In the genomic region with DNA sequence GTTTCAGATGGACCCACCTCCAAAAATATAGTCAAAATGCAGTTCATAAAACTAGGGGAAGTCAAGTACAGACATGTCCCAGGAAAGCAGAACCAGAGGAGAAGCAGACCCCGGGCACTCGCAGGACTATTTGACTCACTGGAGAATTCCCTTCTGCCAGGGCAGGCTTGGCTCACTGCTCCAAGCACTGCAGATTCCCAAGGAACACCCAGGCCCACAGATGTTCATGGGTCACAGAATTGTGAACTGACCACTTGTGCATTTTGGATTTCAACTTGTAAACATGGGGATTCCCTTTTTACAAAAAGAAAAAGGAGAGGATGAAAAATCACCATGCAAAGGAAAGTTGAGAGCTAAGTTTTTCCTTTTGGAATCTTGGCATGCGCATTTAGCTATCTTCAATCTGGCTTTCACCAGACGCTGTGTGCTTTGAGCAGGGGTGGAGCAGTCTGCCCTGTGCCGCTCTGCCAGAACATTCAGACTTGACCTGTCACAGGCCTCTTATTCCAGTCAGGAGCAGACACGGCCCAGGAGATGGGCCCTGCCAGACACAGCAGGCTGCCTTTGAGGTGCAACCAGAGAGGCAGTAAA, we compare ENCODE assay signal across 8 cellular contexts.
A peak's percentile ranks its signal among the peaks of the same experiment; 100 is the strongest.
DNase-seq lines count a peak whose midpoint lies in the region; ATAC-seq and TF ChIP-seq lines count a peak whose summit lies in the region.

No MANE protein-coding gene starts in this region.

- peak; percentile 32 to 46 (median 38) for ATAC-seq in right lobe of liver
- peak; percentile 76 for ATAC-seq in upper lobe of right lung
- no peak for ATAC-seq in GM21526 (IDR thresholded peaks at IDR 0.05; ENCODE audit: low FRiP score, unreplicated experiment)

- H4K8ac ChIP-seq in neuronal stem cell (ENCODE audit: low read depth, low read length) = no peak overlapping the region

- intact Hi-C loops in activated CD4-positive, alpha-beta memory T cell treated with anti-CD3 and anti-CD28 coated beads for 36 hours (cut with micrococcal nuclease) = loop anchor here (5.0 kb wide), 1 partner anchor 257 kb away; no protein-coding TSS in a partner anchor
- intact Hi-C loops in right lobe of liver (cut with DNase I) = loop anchor here in 1 of 2 donors (10.0 kb wide), 1 partner anchor 355 kb away; no protein-coding TSS in a partner anchor
- intact Hi-C loops in upper lobe of right lung (cut with DNase I) = loop anchor here (5.0 kb wide), 1 partner anchor 352 kb away; no protein-coding TSS in a partner anchor

- H3K79me1 ChIP-seq in neuronal stem cell (ENCODE audit: low read depth, low read length) = no peaks in the 10 kb centered on the region

- no peak overlapping the region for H3K23ac ChIP-seq in neuronal stem cell (ENCODE audit: low read depth, low read length, poor library complexity)

- H3K9me3 Mint-ChIP-seq in activated CD4-positive, alpha-beta memory T cell treated with anti-CD3 and anti-CD28 coated beads for 36 hours = no peaks in the 10 kb centered on the region
- peaks cover 2% of the 10 kb centered on the region for H3K9me3 Mint-ChIP-seq in activated CD4-positive, alpha-beta memory T cell treated with anti-CD3 and anti-CD28 coated beads, Interleukin-2, amount 10 ng/mL, durations not matched to agents 7 days and 5 days

- H3K36me3 ChIP-seq in right lobe of liver (no peaks in the 10 kb centered on the region), upper lobe of right lung (no peaks in the 10 kb centered on the region), neuronal stem cell (replicated peaks in 1 of 2; ENCODE audit: control insufficient read depth in 2 of 2, insufficient read depth in 2 of 2, low read length in 2 of 2) (no peaks in the 10 kb centered on the region)

- no peak overlapping the region for H2BK15ac ChIP-seq in neuronal stem cell (ENCODE audit: low read length)

- no peak overlapping the region for H3K4me3 Mint-ChIP-seq in activated CD4-positive, alpha-beta memory T cell treated with anti-CD3 and anti-CD28 coated beads for 36 hours
- no peak overlapping the region for H3K4me3 Mint-ChIP-seq in activated CD4-positive, alpha-beta memory T cell treated with anti-CD3 and anti-CD28 coated beads, Interleukin-2, amount 10 ng/mL, durations not matched to agents 7 days and 5 days

- no peak for TF ChIP-seq CTCF in right lobe of liver (IDR thresholded peaks at IDR 0.05)
- no peak for TF ChIP-seq CTCF in upper lobe of right lung (IDR thresholded peaks at IDR 0.05)

- H3K27ac ChIP-seq in right lobe of liver = no peak overlapping the region
- peak overlapping the region; percentile 14 for H3K27ac ChIP-seq in upper lobe of right lung
- no peak overlapping the region for H3K27ac ChIP-seq in neuronal stem cell (replicated peaks; ENCODE audit: low read length)

- TF ChIP-seq POLR2A in right lobe of liver (IDR thresholded peaks at IDR 0.05) = no peak

- no peak overlapping the region for H2BK12ac ChIP-seq in neuronal stem cell (ENCODE audit: low read length)

- H2AFZ ChIP-seq in neuronal stem cell (ENCODE audit: low read length) = no peak overlapping the region

- in situ Hi-C loops in T47D (cut with HindIII; ENCODE audit: low pct_unique_long_range_greater_than_20kb, low sequenced_read_pairs) = no loop called here

- H3K18ac ChIP-seq in neuronal stem cell (ENCODE audit: low read length) = no peak overlapping the region

- peak overlapping the region; percentile 33 for H3K27ac Mint-ChIP-seq in activated CD4-positive, alpha-beta memory T cell treated with anti-CD3 and anti-CD28 coated beads for 36 hours
- no peak overlapping the region for H3K27ac Mint-ChIP-seq in activated CD4-positive, alpha-beta memory T cell treated with anti-CD3 and anti-CD28 coated beads, Interleukin-2, amount 10 ng/mL, durations not matched to agents 7 days and 5 days

- POLR2A ChIA-PET in activated CD4-positive, alpha-beta memory T cell treated with anti-CD3 and anti-CD28 coated beads for 36 hours (lab: Charles Lee) = interaction anchor here (1.4 kb wide), 1 partner anchor 74 kb away, joined by 3 read pairs; no protein-coding TSS in a partner anchor
- POLR2A ChIA-PET in activated CD4-positive, alpha-beta memory T cell treated with anti-CD3 and anti-CD28 coated beads, Interleukin-2, amount 10 ng/mL, durations not matched to agents 7 days and 5 days (lab: Charles Lee) = interaction anchor here (0.7 to 2.6 kb wide), 5 partner anchors 48 to 352 kb away, joined by 3 to 12 read pairs (median 4); partner anchors contain the start of gene TAB2

- no peak overlapping the region for H2AK5ac ChIP-seq in neuronal stem cell (ENCODE audit: low read depth, low read length)

- no peak overlapping the region for H4K91ac ChIP-seq in neuronal stem cell (ENCODE audit: low read depth, low read length, poor library complexity)

- H3K14ac ChIP-seq in neuronal stem cell (ENCODE audit: low read length) = no peak overlapping the region

- no peaks in the 10 kb centered on the region for H3K27me3 Mint-ChIP-seq in activated CD4-positive, alpha-beta memory T cell treated with anti-CD3 and anti-CD28 coated beads for 36 hours
- H3K27me3 Mint-ChIP-seq in activated CD4-positive, alpha-beta memory T cell treated with anti-CD3 and anti-CD28 coated beads, Interleukin-2, amount 10 ng/mL, durations not matched to agents 7 days and 5 days = no peaks in the 10 kb centered on the region

- H3K9ac ChIP-seq in neuronal stem cell (ENCODE audit: low read depth, low read length, poor library complexity) = no peak overlapping the region

- no peak overlapping the region for H3K4me3 ChIP-seq in right lobe of liver
- no peak overlapping the region for H3K4me3 ChIP-seq in upper lobe of right lung
- H3K4me3 ChIP-seq in neuronal stem cell (ENCODE audit: low read length in 2 of 2) = no peak overlapping the region

- no peak overlapping the region for H3K4ac ChIP-seq in neuronal stem cell (ENCODE audit: low read length)

- H3K27me3 ChIP-seq in right lobe of liver = no peaks in the 10 kb centered on the region
- H3K27me3 ChIP-seq in upper lobe of right lung = no peaks in the 10 kb centered on the region
- no peaks in the 10 kb centered on the region for H3K27me3 ChIP-seq in neuronal stem cell (ENCODE audit: control insufficient read depth in 3 of 3, insufficient read depth in 3 of 3, low read depth in 1 of 3, low read length in 3 of 3)

- no peak overlapping the region for H2BK5ac ChIP-seq in neuronal stem cell (ENCODE audit: low read length)

- CTCF ChIA-PET in activated CD4-positive, alpha-beta memory T cell treated with anti-CD3 and anti-CD28 coated beads for 36 hours (lab: Charles Lee) = interaction anchor here (1.0 to 2.6 kb wide), 6 partner anchors 44 to 351 kb away, joined by 3 to 29 read pairs (median 4); no protein-coding TSS in a partner anchor
- CTCF ChIA-PET in activated CD4-positive, alpha-beta memory T cell treated with anti-CD3 and anti-CD28 coated beads, Interleukin-2, amount 10 ng/mL, durations not matched to agents 7 days and 5 days (lab: Charles Lee) = interaction anchor here (0.8 to 1.9 kb wide), 10 partner anchors 14 to 353 kb away, joined by 3 to 22 read pairs (median 4); no protein-coding TSS in a partner anchor

- no peaks in the 10 kb centered on the region for H3K9me3 ChIP-seq in right lobe of liver
- no peaks in the 10 kb centered on the region for H3K9me3 ChIP-seq in upper lobe of right lung
- H3K9me3 ChIP-seq in neuronal stem cell (replicated peaks in 1 of 2; ENCODE audit: control insufficient read depth in 2 of 2, insufficient read depth in 1 of 2, low read depth in 1 of 2, low read length in 2 of 2) = peaks cover 2 to 4% of the 10 kb centered on the region in 2 donors

- DNase-seq in activated CD4-positive, alpha-beta memory T cell treated with anti-CD3 and anti-CD28 coated beads for 36 hours = no peak
- DNase-seq in activated CD4-positive, alpha-beta memory T cell treated with anti-CD3 and anti-CD28 coated beads, Interleukin-2, amount 10 ng/mL, durations not matched to agents 7 days and 5 days = no peak
- DNase-seq in T47D (ENCODE audit: low read depth in 1 of 2, low spot score in 1 of 2) (peak; percentile 17 to 94), right lobe of liver (no peak), upper lobe of right lung (no peak), neuronal stem cell (ENCODE audit: low spot score) (no peak)
- DNase-seq in activated CD4-positive, CD25-positive, alpha-beta regulatory T cell (lab: John Stamatoyannopoulos, UW) = no peak

- H3K36me3 Mint-ChIP-seq in activated CD4-positive, alpha-beta memory T cell treated with anti-CD3 and anti-CD28 coated beads for 36 hours = no peaks in the 10 kb centered on the region
- peaks cover 9% of the 10 kb centered on the region for H3K36me3 Mint-ChIP-seq in activated CD4-positive, alpha-beta memory T cell treated with anti-CD3 and anti-CD28 coated beads, Interleukin-2, amount 10 ng/mL, durations not matched to agents 7 days and 5 days (ENCODE audit: low read depth)

- WGBS in right lobe of liver (ENCODE audit: insufficient coverage, low coverage, low lambda C conversion rate, missing lambda C conversion rate) = 46% methylated on average over 4 of the region's 6 CpGs
- no CpG with 5 or more reads among the region's 6 CpGs for WGBS in neuronal stem cell (ENCODE audit: extremely low coverage in 2 of 2, insufficient read length in 2 of 2, insufficient replicate concordance in 1 of 2), 2 donors

- no peak overlapping the region for H2BK120ac ChIP-seq in neuronal stem cell (ENCODE audit: low read depth, low read length)

- peaks cover 82% of the 10 kb centered on the region for H3K4me1 Mint-ChIP-seq in activated CD4-positive, alpha-beta memory T cell treated with anti-CD3 and anti-CD28 coated beads for 36 hours (ENCODE audit: low read depth)
- H3K4me1 Mint-ChIP-seq in activated CD4-positive, alpha-beta memory T cell treated with anti-CD3 and anti-CD28 coated beads, Interleukin-2, amount 10 ng/mL, durations not matched to agents 7 days and 5 days = peaks cover 88% of the 10 kb centered on the region

- H3K4me1 ChIP-seq in right lobe of liver (peaks cover 0 to 6% (median 2%) of the 10 kb centered on the region in 4 donors), upper lobe of right lung (peaks cover 7% of the 10 kb centered on the region), neuronal stem cell (ENCODE audit: control insufficient read depth in 2 of 2, insufficient read depth in 1 of 2, low read depth in 1 of 2, low read length in 2 of 2) (no peaks in the 10 kb centered on the region)

- no peak overlapping the region for H3K4me2 ChIP-seq in neuronal stem cell (ENCODE audit: insufficient read depth, low read length, poor library complexity, severe bottlenecking)

Comparison
In these comparisons a context has a peak if more than half of its experiments do, and no peak if none do; other contexts are left out.
1. DNase-seq: peak in T47D (2 of 2); none in activated CD4-positive, alpha-beta memory T cell treated with anti-CD3 and anti-CD28 coated beads for 36 hours (single experiment), activated CD4-positive, alpha-beta memory T cell treated with anti-CD3 and anti-CD28 coated beads, Interleukin-2, amount 10 ng/mL, durations not matched to agents 7 days and 5 days (single experiment), right lobe of liver (0 of 3), upper lobe of right lung (single experiment), neuronal stem cell (single experiment) and activated CD4-positive, CD25-positive, alpha-beta regulatory T cell (0 of 4).